Comparison of ENCODE assay signal across 8 cellular contexts in the genomic region with DNA sequence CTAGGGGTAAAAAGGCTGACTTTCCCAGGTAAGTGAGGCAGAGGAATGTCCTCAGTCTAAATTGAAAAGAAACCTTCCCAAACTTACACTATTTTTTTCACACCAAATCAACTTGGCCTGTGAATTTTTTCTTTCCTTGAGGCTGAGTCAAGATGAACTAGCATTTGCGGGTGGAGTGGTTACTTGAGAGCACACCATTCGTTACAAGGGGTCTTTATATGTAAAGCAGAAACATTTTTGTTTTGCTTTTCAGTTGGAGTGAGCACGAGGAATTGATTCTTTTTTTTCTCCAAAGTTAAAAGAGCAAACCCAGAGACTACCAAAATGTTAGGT. TPM values are rescaled to one million over a fixed set of nuclear protein-coding genes. Genes with fewer than 3 reads are reported as not detected.
DNase-seq lines count a peak whose midpoint lies in the region; ATAC-seq and TF ChIP-seq lines count a peak whose summit lies in the region.

No MANE protein-coding gene starts in this region.

- CTCF ChIA-PET in HCT116 (lab: Charles Lee) (interaction anchor here (2.3 kb wide), 1 partner anchor 36 kb away, joined by 18 read pairs; a partner anchor contains a TSS), OCI-LY7 (lab: Charles Lee; ENCODE audit: unreplicated experiment) (no interaction called here)

- H2AFZ ChIP-seq in HCT116 (ENCODE audit: low read depth, low read length, poor library complexity, severe bottlenecking) (peak overlapping the region; percentile 38), OCI-LY7 (ENCODE audit: low read length) (no peak overlapping the region)

- no peaks in the 10 kb centered on the region for H3K27me3 Mint-ChIP-seq in activated T-helper 17 cell treated with anti-CD3 and anti-CD28 coated beads, Interleukin-2, amount 50 U/mL, for 72 hours
- H3K27me3 Mint-ChIP-seq in T-helper 2 cell treated with Interferon-gamma antibody and Interleukin-4, amounts not matched to agents 5 μg/mL and 100 μg/mL, for 36 hours (ENCODE audit: low read depth), result no peaks in the 10 kb centered on the region

- peaks cover 35% of the 10 kb centered on the region for H3K4me1 Mint-ChIP-seq in activated T-helper 17 cell treated with anti-CD3 and anti-CD28 coated beads, Interleukin-2, amount 50 U/mL, for 72 hours
- peaks cover 28% of the 10 kb centered on the region for H3K4me1 Mint-ChIP-seq in T-helper 2 cell treated with Interferon-gamma antibody and Interleukin-4, amounts not matched to agents 5 μg/mL and 100 μg/mL, for 36 hours (ENCODE audit: low read depth)

- peaks cover 55 to 85% of the 10 kb centered on the region in 2 experiments for H3K4me1 ChIP-seq in HCT116 (ENCODE audit: control insufficient read depth in 1 of 2, insufficient read depth in 2 of 2, low read length in 2 of 2)
- peaks cover 34% of the 10 kb centered on the region for H3K4me1 ChIP-seq in iPS-20b (ENCODE audit: insufficient read depth, low read length)
- H3K4me1 ChIP-seq in skeletal muscle tissue (ENCODE audit: control insufficient read depth in 3 of 3, insufficient read depth in 3 of 3, low read length in 3 of 3), result peaks cover 13 to 22% (median 18%) of the 10 kb centered on the region in 3 donors
- H3K4me1 ChIP-seq in OCI-LY7 (ENCODE audit: insufficient read depth, low read length, poor library complexity, severe bottlenecking), result no peaks in the 10 kb centered on the region

- RAD21 ChIA-PET in HCT116 (lab: Charles Lee; ENCODE audit: low non-redundant PET in 1 of 2, low total read pairs in 2 of 2, uncharacterized antibody in 2 of 2, unreplicated experiment in 2 of 2), result no interaction called here

- no peaks in the 10 kb centered on the region for H3K27me3 ChIP-seq in HCT116 (ENCODE audit: insufficient read depth, low read length)
- H3K27me3 ChIP-seq in iPS-20b (ENCODE audit: insufficient read depth, low read length), result no peaks in the 10 kb centered on the region
- no peaks in the 10 kb centered on the region for H3K27me3 ChIP-seq in skeletal muscle tissue (ENCODE audit: control insufficient read depth in 3 of 3, insufficient read depth in 3 of 3, low read length in 3 of 3)

- H3K27ac Mint-ChIP-seq in activated T-helper 17 cell treated with anti-CD3 and anti-CD28 coated beads, Interleukin-2, amount 50 U/mL, for 72 hours, result no peak overlapping the region
- H3K27ac Mint-ChIP-seq in T-helper 2 cell treated with Interferon-gamma antibody and Interleukin-4, amounts not matched to agents 5 μg/mL and 100 μg/mL, for 36 hours, result no peak overlapping the region

- TF ChIP-seq POLR2A in HCT116 (IDR thresholded peaks at IDR 0.05; ENCODE audit: borderline replicate concordance, extremely low read depth, insufficient read depth, insufficient read length), result no peak

- ATAC-seq in HCT116, result peak; percentile 9
- no peak for ATAC-seq in activated T-helper 17 cell treated with anti-CD3 and anti-CD28 coated beads, Interleukin-2, amount 50 U/mL, for 72 hours (replicated peaks)
- ATAC-seq in GM21576 (IDR thresholded peaks at IDR 0.05; ENCODE audit: unreplicated experiment), result no peak
- no peak for ATAC-seq in GM21786 (IDR thresholded peaks at IDR 0.05; ENCODE audit: unreplicated experiment)

- BruUV-seq in HCT116 (replicated peaks; lab: Mats Ljungman, UMichigan), result TSS peak; percentile 75
- no TSS peak for BruUV-seq in OCI-LY7 (replicated peaks; lab: Mats Ljungman, UMichigan)

- no peaks in the 10 kb centered on the region for H3K36me3 ChIP-seq in HCT116 (ENCODE audit: control insufficient read depth in 1 of 2, insufficient read depth in 2 of 2, low read length in 2 of 2)
- H3K36me3 ChIP-seq in iPS-20b (ENCODE audit: insufficient read depth, low read depth, low read length), result no peaks in the 10 kb centered on the region
- no peaks in the 10 kb centered on the region for H3K36me3 ChIP-seq in skeletal muscle tissue (ENCODE audit: control insufficient read depth in 3 of 3, insufficient read depth in 3 of 3, low read length in 3 of 3)
- no peaks in the 10 kb centered on the region for H3K36me3 ChIP-seq in OCI-LY7 (ENCODE audit: insufficient read depth, low read length)

- no peaks in the 10 kb centered on the region for H3K36me3 Mint-ChIP-seq in activated T-helper 17 cell treated with anti-CD3 and anti-CD28 coated beads, Interleukin-2, amount 50 U/mL, for 72 hours (ENCODE audit: low read depth)
- H3K36me3 Mint-ChIP-seq in T-helper 2 cell treated with Interferon-gamma antibody and Interleukin-4, amounts not matched to agents 5 μg/mL and 100 μg/mL, for 36 hours (ENCODE audit: low read depth), result peaks cover 4% of the 10 kb centered on the region

- no peaks in the 10 kb centered on the region for H3K9me3 Mint-ChIP-seq in activated T-helper 17 cell treated with anti-CD3 and anti-CD28 coated beads, Interleukin-2, amount 50 U/mL, for 72 hours
- no peaks in the 10 kb centered on the region for H3K9me3 Mint-ChIP-seq in T-helper 2 cell treated with Interferon-gamma antibody and Interleukin-4, amounts not matched to agents 5 μg/mL and 100 μg/mL, for 36 hours

- POLR2A ChIA-PET in HCT116 (lab: Charles Lee) (interaction anchor here (0.6 to 1.3 kb wide), 5 partner anchors 30 to 383 kb away, joined by 3 read pairs; a partner anchor contains a TSS), OCI-LY7 (lab: Charles Lee) (interaction anchor here (0.6 to 0.9 kb wide), 2 partner anchors 9 to 118 kb away, joined by 3 read pairs; no protein-coding TSS in a partner anchor)

- peak; percentile 12 for DNase-seq in HCT116 (ENCODE audit: low read depth, low spot score)
- no peak for DNase-seq in T-helper 2 cell treated with Interferon-gamma antibody and Interleukin-4, amounts not matched to agents 5 μg/mL and 100 μg/mL, for 36 hours (ENCODE audit: low spot score)
- no peak for DNase-seq in OCI-LY7 (ENCODE audit: low spot score)

- H3K79me2 ChIP-seq in HCT116 (ENCODE audit: insufficient read depth, low read length) (no peaks in the 10 kb centered on the region), OCI-LY7 (ENCODE audit: insufficient read depth, low read depth, low read length) (no peaks in the 10 kb centered on the region)

- TF ChIP-seq RAD21 in HCT116 (IDR thresholded peaks at IDR 0.05; ENCODE audit: low read depth), result no peak

- H3K4me3 ChIP-seq in HCT116 (replicated peaks in 1 of 2; ENCODE audit: low read depth in 1 of 2, low read length in 2 of 2) (peak overlapping the region; percentile 24 to 46), iPS-20b (ENCODE audit: low read length) (peak overlapping the region; percentile 38; the same call in 1 of the 2 replicates), skeletal muscle tissue (ENCODE audit: low read length in 3 of 3) (peak overlapping the region in 2 of 3 donors; percentile 28 to 64), OCI-LY7 (ENCODE audit: low read depth, low read length, poor library complexity, severe bottlenecking) (no peak overlapping the region)

- H3K27ac ChIP-seq in HCT116 (ENCODE audit: low read depth, low read length) (peak overlapping the region; percentile 90), iPS-20b (ENCODE audit: low read length) (no peak overlapping the region), skeletal muscle tissue (ENCODE audit: low read depth, low read length) (peak overlapping the region; percentile 49), OCI-LY7 (ENCODE audit: low read depth, low read length, poor library complexity, severe bottlenecking) (no peak overlapping the region)

- no peaks in the 10 kb centered on the region for H4K20me1 ChIP-seq in HCT116 (ENCODE audit: insufficient read depth)
- H4K20me1 ChIP-seq in OCI-LY7 (ENCODE audit: insufficient read depth, low read length), result no peaks in the 10 kb centered on the region

- H3K9me2 ChIP-seq in HCT116 (ENCODE audit: insufficient read depth) (no peaks in the 10 kb centered on the region), OCI-LY7 (ENCODE audit: insufficient read depth, low read length) (no peaks in the 10 kb centered on the region)

- TF ChIP-seq CTCF in HCT116 (IDR thresholded peaks at IDR 0.05 in 2 of 3, conservative IDR thresholded peaks at IDR 0.05 in 1 of 3; ENCODE audit: borderline replicate concordance in 1 of 3, insufficient read depth in 1 of 3, low read depth in 2 of 3, low read length in 2 of 3) (no peak), OCI-LY7 (conservative IDR thresholded peaks at IDR 0.05; ENCODE audit: low read length) (no peak)

- H3K4me2 ChIP-seq in HCT116 (ENCODE audit: low read length), result peak overlapping the region; percentile 77
- H3K4me2 ChIP-seq in OCI-LY7 (ENCODE audit: low read length), result no peak overlapping the region

- intact Hi-C loops in HCT116 (cut with micrococcal nuclease) (no loop called here), OCI-LY7 (cut with micrococcal nuclease; ENCODE audit: unreplicated experiment) (no loop called here)

- peak overlapping the region; percentile 44 for H3K4me3 Mint-ChIP-seq in activated T-helper 17 cell treated with anti-CD3 and anti-CD28 coated beads, Interleukin-2, amount 50 U/mL, for 72 hours
- no peak overlapping the region for H3K4me3 Mint-ChIP-seq in T-helper 2 cell treated with Interferon-gamma antibody and Interleukin-4, amounts not matched to agents 5 μg/mL and 100 μg/mL, for 36 hours

- H3K9ac ChIP-seq in HCT116 (ENCODE audit: low read length), result peak overlapping the region; percentile 66
- peak overlapping the region; percentile 41 for H3K9ac ChIP-seq in iPS-20b (ENCODE audit: low read depth, low read length)
- H3K9ac ChIP-seq in skeletal muscle tissue (ENCODE audit: low read depth in 1 of 3, low read length in 3 of 3), result peak overlapping the region in 2 of 3 donors; percentile 17 to 38

- no peaks in the 10 kb centered on the region for H3K9me3 ChIP-seq in HCT116 (ENCODE audit: control insufficient read depth in 1 of 2, insufficient read depth in 1 of 2, low read depth in 1 of 2, low read length in 2 of 2)
- H3K9me3 ChIP-seq in iPS-20b (ENCODE audit: insufficient read depth, low read depth, low read length), result no peaks in the 10 kb centered on the region
- no peaks in the 10 kb centered on the region for H3K9me3 ChIP-seq in skeletal muscle tissue (ENCODE audit: control insufficient read depth in 3 of 3, low read length in 3 of 3)
- H3K9me3 ChIP-seq in OCI-LY7 (ENCODE audit: low read length), result no peaks in the 10 kb centered on the region

TF ChIP-seq in HCT116, 20 proteins besides CTCF, POLR2A, EP300 and RAD21 (continues in another document):
- no peak for TF ChIP-seq FOSL1 (IDR thresholded peaks at IDR 0.05; ENCODE audit: low read depth)

RNA-seq across cellular contexts. Expression of a gene that starts 36.4 kb away (rescaled TPM):
- total RNA-seq in HCT116 (2021; ENCODE audit: unreplicated experiment), result 2.6 TPM
- 1.5 and 2.1 TPM in 2 replicates for polyA plus RNA-seq in HCT116 (2012)
- 10 to 100 TPM; 11.2 to 17.4 TPM for total RNA-seq in activated T-helper 17 cell treated with anti-CD3 and anti-CD28 coated beads, Interleukin-2, amount 50 U/mL, for 72 hours
- total RNA-seq in skeletal muscle tissue, result 5.2 TPM
- total RNA-seq in OCI-LY7 (2014; rRNA removed; shearing (Covaris generic)), result 0.54 and 1.0 TPM in 2 replicates
- 0.15 and 0.26 TPM in 2 replicates for total RNA-seq in OCI-LY7 (2022)

Comparison
In these comparisons a context has a peak if more than half of its experiments do, and no peak if none do; other contexts are left out.
1. H3K27ac ChIP-seq: peak in HCT116 (single experiment) and skeletal muscle tissue (single experiment); none in iPS-20b (single experiment) and OCI-LY7 (single experiment).
2. Peak in every context shown above with its lines, with median percentiles within 50 percentile points of each other: H3K9ac ChIP-seq.